15 cellular contexts compared by ENCODE assay signal in genomic region chr2:237557633-237558015, GRCh38. TPM values are rescaled to one million over a fixed set of nuclear protein-coding genes. Genes with fewer than 3 reads are reported as not detected.
DNase-seq lines count a peak whose midpoint lies in the region; ATAC-seq, FAIRE-seq and TF ChIP-seq lines count a peak whose summit lies in the region.
"Had no signal": no experiment of that assay in that cellular context is flagged by ENCODE, and none has a peak within 500 bp of the region (broad histone marks: within the 10 kb centered on the region; RNA-seq: fewer than 3 reads in every experiment).

No MANE protein-coding gene starts in this region.

- no peak overlapping the region for H3K9ac ChIP-seq in MM.1S (ENCODE audit: low read length)

- no peak overlapping the region; the same call in 1 of the 2 replicates for H3K27ac ChIP-seq in MM.1S (ENCODE audit: low read length)
- no peak overlapping the region for H3K27ac ChIP-seq in CD4-positive, alpha-beta T cell (ENCODE audit: low read depth, low read length)

- intact Hi-C loops in CD4-positive, alpha-beta T cell (cut with DNase I, micrococcal nuclease): no loop called here

- peak; percentile 30 for ATAC-seq in HG02852 (IDR thresholded peaks at IDR 0.05; ENCODE audit: unreplicated experiment)
- no peak for ATAC-seq in CD4-positive, alpha-beta T cell (ENCODE audit: poor library complexity)

- POLR2A ChIA-PET in CD4-positive, alpha-beta T cell (lab: Charles Lee): interaction anchor here (0.7 kb wide), 1 partner anchor 45 kb away, joined by 4 read pairs; no protein-coding TSS in a partner anchor

- H3K4me1 ChIP-seq in MM.1S (ENCODE audit: low read length): peaks cover 13% of the 10 kb centered on the region

- peaks cover 0 to 22% (median 9%) of the 10 kb centered on the region in 6 donors for H3K9me3 Mint-ChIP-seq in immature natural killer cell
- peaks cover 3% of the 10 kb centered on the region for H3K9me3 Mint-ChIP-seq in CD4-positive, alpha-beta T cell
- peaks cover 39% of the 10 kb centered on the region for H3K9me3 Mint-ChIP-seq in nephron progenitor cell

- H3K9me2 ChIP-seq in MM.1S (replicated peaks; ENCODE audit: insufficient read depth, low read length): no peaks in the 10 kb centered on the region

- H3K27ac Mint-ChIP-seq in immature natural killer cell: no peak overlapping the region
- H3K27ac Mint-ChIP-seq in CD4-positive, alpha-beta T cell: no peak overlapping the region
- no peak overlapping the region for H3K27ac Mint-ChIP-seq in nephron progenitor cell

- no peak overlapping the region for H2AFZ ChIP-seq in MM.1S (ENCODE audit: low read length)

- H3K4me3 ChIP-seq in GM12865 (ENCODE audit: low read depth, low read length) (peak overlapping the region; percentile 16), MM.1S (ENCODE audit: low read length) (0 out of 2 replicates have a peak overlapping the region, but pooled peaks have one; percentile 2)
- H3K4me3 ChIP-seq: stomach had no signal

- DNase-seq in GM12865 (ENCODE audit: low read depth): peak; percentile 46
- DNase-seq in GM19239 (ENCODE audit: insufficient read length, low spot score): no peak
- no peak for DNase-seq in MM.1S
- no peak for DNase-seq in immature natural killer cell
- no peak for DNase-seq in mucosa of gallbladder (ENCODE audit: low spot score)
- no peak for DNase-seq in CD4-positive, alpha-beta T cell
- DNase-seq in nephron progenitor cell: no peak
- DNase-seq: activated gamma-delta T cell treated with Interleukin-2 at 50 U/mL for 16 hours, C1 segment of cervical spinal cord, HCEC 1CT, KG1, stomach had no signal

- TF ChIP-seq CTCF in GM12865 (IDR thresholded peaks at IDR 0.05; ENCODE audit: insufficient read depth, low read depth, low read length, missing control alignments): no peak
- no peak for TF ChIP-seq CTCF in MM.1S (IDR thresholded peaks at IDR 0.05; ENCODE audit: low read length)
- TF ChIP-seq CTCF in CD4-positive, alpha-beta T cell (IDR thresholded peaks at IDR 0.05): no peak
- TF ChIP-seq CTCF in nephron progenitor cell (IDR thresholded peaks at IDR 0.05): no peak

- no peaks in the 10 kb centered on the region for H4K20me1 ChIP-seq in MM.1S (ENCODE audit: insufficient read depth, low read length)

- FAIRE-seq in GM19239 (lab: Jason Lieb, UNC): peak; percentile 18
- FAIRE-seq: colon had no signal

- no peaks in the 10 kb centered on the region for H3K4me1 Mint-ChIP-seq in immature natural killer cell
- H3K4me1 Mint-ChIP-seq in CD4-positive, alpha-beta T cell (ENCODE audit: low read depth): peaks cover 12% of the 10 kb centered on the region
- H3K4me1 Mint-ChIP-seq in nephron progenitor cell: peaks cover 7% of the 10 kb centered on the region

- H3K27me3 ChIP-seq in MM.1S (replicated peaks; ENCODE audit: insufficient read depth, low read length): peaks cover 27% of the 10 kb centered on the region
- H3K27me3 ChIP-seq in CD4-positive, alpha-beta T cell (ENCODE audit: control insufficient read depth, insufficient read depth, low read length): no peaks in the 10 kb centered on the region
- H3K27me3 ChIP-seq: stomach had no signal

- H3K4me3 Mint-ChIP-seq in immature natural killer cell (no peak overlapping the region), nephron progenitor cell (no peak overlapping the region)
- no peak overlapping the region for H3K4me3 Mint-ChIP-seq in CD4-positive, alpha-beta T cell

- H3K79me2 ChIP-seq in MM.1S (ENCODE audit: low read length): no peaks in the 10 kb centered on the region

- H3K9me3 ChIP-seq in MM.1S (replicated peaks; ENCODE audit: insufficient read depth, low read length): no peaks in the 10 kb centered on the region
- H3K9me3 ChIP-seq in CD4-positive, alpha-beta T cell (ENCODE audit: control insufficient read depth, low read length): peaks cover 12% of the 10 kb centered on the region

- peaks cover 10% of the 10 kb centered on the region for H3F3A ChIP-seq in MM.1S (ENCODE audit: insufficient read depth, low read length)

- CTCF ChIA-PET in CD4-positive, alpha-beta T cell (lab: Charles Lee): no interaction called here

- H3K36me3 Mint-ChIP-seq in immature natural killer cell (peaks cover 0 to 7% (median 0%) of the 10 kb centered on the region in 3 donors), nephron progenitor cell (ENCODE audit: low read depth) (no peaks in the 10 kb centered on the region)
- H3K36me3 Mint-ChIP-seq in CD4-positive, alpha-beta T cell (ENCODE audit: low read depth): no peaks in the 10 kb centered on the region

- H3K4me2 ChIP-seq in MM.1S (ENCODE audit: low read depth, low read length): peak overlapping the region; percentile 12; the same call in 1 of the 2 replicates

- peaks cover 2 to 9% (median 4%) of the 10 kb centered on the region in 3 donors for H3K27me3 Mint-ChIP-seq in immature natural killer cell (ENCODE audit: low read depth in 3 of 3)
- peaks cover 13% of the 10 kb centered on the region for H3K27me3 Mint-ChIP-seq in CD4-positive, alpha-beta T cell
- H3K27me3 Mint-ChIP-seq in nephron progenitor cell (ENCODE audit: low read depth, poor library complexity): peaks cover 34% of the 10 kb centered on the region

- H3K36me3 ChIP-seq in MM.1S (replicated peaks; ENCODE audit: insufficient read depth, low read length): no peaks in the 10 kb centered on the region

RNA-seq across cellular contexts. Expression of gene PRLH, which starts 8.8 kb away (rescaled TPM):
- not detected for polyA plus RNA-seq in immature natural killer cell
- not detected for total RNA-seq in mucosa of gallbladder
- total RNA-seq in CD4-positive, alpha-beta T cell: not detected
- total RNA-seq: kidney epithelial cell, stomach had no signal
- polyA plus RNA-seq: stomach had no signal

RNA-seq across cellular contexts. Expression of gene RAB17, which starts 32.9 kb away (rescaled TPM):
- not detected for polyA plus RNA-seq in immature natural killer cell
- total RNA-seq in mucosa of gallbladder: 64.8 TPM
- total RNA-seq in CD4-positive, alpha-beta T cell: not detected

Comparison
In these comparisons a context has a peak if more than half of its experiments do, and no peak if none do; other contexts are left out.
1. RNA of gene RAB17, which starts 32.9 kb away (total RNA-seq): 64.8 TPM in mucosa of gallbladder (single experiment); not detected in CD4-positive, alpha-beta T cell; every median in the first group is over 10 times any median in the second.